In genomic region chr9:123301936-123302335, GRCh38 we compare ENCODE assay signal across 9 cellular contexts. TPM values are rescaled to one million over a fixed set of nuclear protein-coding genes. Genes with fewer than 3 reads are reported as not detected.
DNase-seq lines count a peak whose midpoint lies in the region; ATAC-seq, FAIRE-seq and TF ChIP-seq lines count a peak whose summit lies in the region.
"Not testable (repeated sequence)": the region's sequence is repeated elsewhere in the genome, so short reads cannot be mapped to it uniquely, and the experiment has no call there.
"Had no signal": no experiment of that assay in that cellular context is flagged by ENCODE, and none has a peak within 500 bp of the region (broad histone marks: within the 10 kb centered on the region; RNA-seq: fewer than 3 reads in every experiment).

No MANE protein-coding gene starts in this region.

- not testable (repeated sequence) for H3K9ac ChIP-seq in K562 (ENCODE audit: insufficient read depth in 1 of 2, low read depth in 2 of 2, low read length in 2 of 2)

- not testable (repeated sequence) for H3K36me3 Mint-ChIP-seq in CD8-positive, alpha-beta T cell; activated CD8-positive, alpha-beta T cell treated with anti-CD3 and anti-CD28 coated beads, Interleukin-2, amount 10 ng/mL, durations not matched to agents 7 days and 5 days (ENCODE audit: low read depth); immature natural killer cell; naive thymus-derived CD8-positive, alpha-beta T cell

- H4K20me1 ChIP-seq in K562 (replicated peaks; ENCODE audit: control insufficient read depth, insufficient read depth, low read length), result not testable (repeated sequence)

- TF ChIP-seq CTCF in CD8-positive, alpha-beta T cell (IDR thresholded peaks at IDR 0.05); K562 (IDR thresholded peaks at IDR 0.05 in 2 of 3, conservative IDR thresholded peaks at IDR 0.05 in 1 of 3; ENCODE audit: insufficient read depth in 2 of 3, low read depth in 1 of 3, low read length in 3 of 3): not testable (repeated sequence)

- not testable (repeated sequence) for H3K27me3 ChIP-seq in CD8-positive, alpha-beta T cell (ENCODE audit: insufficient read depth, low read length); K562 (ENCODE audit: control insufficient read depth in 2 of 2, insufficient read depth in 2 of 2, low read length in 2 of 2)

- TF ChIP-seq EP300 in K562 (IDR thresholded peaks at IDR 0.05; ENCODE audit: low read length), result not testable (repeated sequence)

- DNase-seq in CD8-positive, alpha-beta T cell; activated CD8-positive, alpha-beta T cell treated with anti-CD3 and anti-CD28 coated beads, Interleukin-2, amount 10 ng/mL, durations not matched to agents 7 days and 5 days; K562 (ENCODE audit: extremely low read depth in 1 of 4, low spot score in 3 of 4); immature natural killer cell; naive thymus-derived CD8-positive, alpha-beta T cell: not testable (repeated sequence)

- H3K4me3 ChIP-seq in CD8-positive, alpha-beta T cell (ENCODE audit: low read depth, low read length); K562: not testable (repeated sequence)

- H3K9me3 Mint-ChIP-seq in CD8-positive, alpha-beta T cell; activated CD8-positive, alpha-beta T cell treated with anti-CD3 and anti-CD28 coated beads, Interleukin-2, amount 10 ng/mL, durations not matched to agents 7 days and 5 days (ENCODE audit: insufficient read depth); immature natural killer cell; naive thymus-derived CD8-positive, alpha-beta T cell: not testable (repeated sequence)

- H3K4me3 Mint-ChIP-seq in CD8-positive, alpha-beta T cell; activated CD8-positive, alpha-beta T cell treated with anti-CD3 and anti-CD28 coated beads, Interleukin-2, amount 10 ng/mL, durations not matched to agents 7 days and 5 days: not testable (repeated sequence)
- H3K4me3 Mint-ChIP-seq in immature natural killer cell, result peak overlapping the region; percentile 12 to 73 (median 58)
- H3K4me3 Mint-ChIP-seq in naive thymus-derived CD8-positive, alpha-beta T cell, result peak overlapping the region in 6 of 10 donors; percentile 17 to 79 (median 64)

- peaks cover 38% of the 10 kb centered on the region for H3K4me1 ChIP-seq in CD8-positive, alpha-beta T cell (ENCODE audit: insufficient read depth, low read length)
- peaks cover 71 to 81% of the 10 kb centered on the region in 2 experiments for H3K4me1 ChIP-seq in K562 (replicated peaks in 1 of 2; ENCODE audit: control insufficient read depth in 2 of 2, insufficient read depth in 2 of 2, low read length in 2 of 2)

- ATAC-seq in CD8-positive, alpha-beta T cell; activated CD8-positive, alpha-beta T cell treated with anti-CD3 and anti-CD28 coated beads, Interleukin-2, amount 10 ng/mL, durations not matched to agents 7 days and 5 days; K562; naive thymus-derived CD8-positive, alpha-beta T cell: not testable (repeated sequence)

- not testable (repeated sequence) for TF ChIP-seq RAD21 in K562 (CRISPR knock-in tag; conservative IDR thresholded peaks at IDR 0.05 in 1 of 2, IDR thresholded peaks at IDR 0.05 in 1 of 2)

- not testable (repeated sequence) for TF ChIP-seq POLR2A in K562 (conservative IDR thresholded peaks at IDR 0.05)

- not testable (repeated sequence) for FAIRE-seq in K562 (lab: Jason Lieb, UNC)

- intact Hi-C loops in CD8-positive, alpha-beta T cell (cut with DNase I, micrococcal nuclease); K562 (cut with micrococcal nuclease): not testable (repeated sequence)

- not testable (repeated sequence) for H3K9me1 ChIP-seq in K562 (ENCODE audit: control insufficient read depth, insufficient read depth, low read length)

- in situ Hi-C loops in K562 (cut with MboI), result not testable (repeated sequence)

- H3K4me1 Mint-ChIP-seq in CD8-positive, alpha-beta T cell (ENCODE audit: low read depth), result peaks cover 42% of the 10 kb centered on the region
- peaks cover 34% of the 10 kb centered on the region for H3K4me1 Mint-ChIP-seq in activated CD8-positive, alpha-beta T cell treated with anti-CD3 and anti-CD28 coated beads, Interleukin-2, amount 10 ng/mL, durations not matched to agents 7 days and 5 days (ENCODE audit: low read depth)
- peaks cover 48 to 53% of the 10 kb centered on the region in 2 donors for H3K4me1 Mint-ChIP-seq in immature natural killer cell
- peaks cover 19 to 53% (median 46%) of the 10 kb centered on the region in 4 donors for H3K4me1 Mint-ChIP-seq in naive thymus-derived CD8-positive, alpha-beta T cell

- WGBS in K562 (ENCODE audit: insufficient coverage, low coverage, missing lambda C conversion rate), result 70% methylated on average over 13 of the region's 13 CpGs

- POLR2A ChIA-PET in CD8-positive, alpha-beta T cell (lab: Charles Lee); activated CD8-positive, alpha-beta T cell treated with anti-CD3 and anti-CD28 coated beads, Interleukin-2, amount 10 ng/mL, durations not matched to agents 7 days and 5 days (lab: Charles Lee); naive thymus-derived CD8-positive, alpha-beta T cell (lab: Charles Lee): not testable (repeated sequence)
- POLR2A ChIA-PET in K562 (lab: Yijun Ruan, JAX), result interaction anchor here (0.5 to 1.3 kb wide), 3 partner anchors 11 to 80 kb away, joined by 3 read pairs; no protein-coding TSS in a partner anchor

- not testable (repeated sequence) for H3K27me3 Mint-ChIP-seq in CD8-positive, alpha-beta T cell (ENCODE audit: low read depth); activated CD8-positive, alpha-beta T cell treated with anti-CD3 and anti-CD28 coated beads, Interleukin-2, amount 10 ng/mL, durations not matched to agents 7 days and 5 days (ENCODE audit: low read depth); immature natural killer cell (ENCODE audit: low read depth in 3 of 3); naive thymus-derived CD8-positive, alpha-beta T cell

- not testable (repeated sequence) for H3K27ac ChIP-seq in CD8-positive, alpha-beta T cell (ENCODE audit: low read depth, low read length)
- H3K27ac ChIP-seq in KOPT-K1 (ENCODE audit: low read depth, low read length, poor library complexity, severe bottlenecking) (peak overlapping the region; percentile 79), K562 (ENCODE audit: extremely low read depth, low read depth, low read length) (peak overlapping the region; percentile 78)

- H3K27ac Mint-ChIP-seq in CD8-positive, alpha-beta T cell, result peak overlapping the region; percentile 78
- H3K27ac Mint-ChIP-seq in activated CD8-positive, alpha-beta T cell treated with anti-CD3 and anti-CD28 coated beads, Interleukin-2, amount 10 ng/mL, durations not matched to agents 7 days and 5 days, result peak overlapping the region; percentile 48
- H3K27ac Mint-ChIP-seq in immature natural killer cell, result peak overlapping the region in 1 of 6 donors; percentile 32
- H3K27ac Mint-ChIP-seq in naive thymus-derived CD8-positive, alpha-beta T cell, result peak overlapping the region in 6 of 10 donors; percentile 22 to 91 (median 82)

- peak overlapping the region; percentile 84; the same call in 1 of the 2 replicates for H2AFZ ChIP-seq in K562 (ENCODE audit: low read depth, low read length)

- H3K36me3 ChIP-seq in CD8-positive, alpha-beta T cell (ENCODE audit: insufficient read depth, low read length); KOPT-K1 (ENCODE audit: insufficient read depth, low read length); K562 (ENCODE audit: control insufficient read depth, insufficient read depth, low read length): not testable (repeated sequence)

- peak overlapping the region; percentile 58 for H3K4me2 ChIP-seq in K562 (ENCODE audit: insufficient read depth, low read length)

- not testable (repeated sequence) for H3K79me2 ChIP-seq in K562 (ENCODE audit: control insufficient read depth, insufficient read depth, low read length)

- not testable (repeated sequence) for BruUV-seq in K562 (replicated peaks; lab: Mats Ljungman, UMichigan)

- CTCF ChIA-PET in CD8-positive, alpha-beta T cell (lab: Charles Lee), result interaction anchor here (1.1 to 1.3 kb wide), 2 partner anchors 32 to 48 kb away, joined by 3 read pairs; no protein-coding TSS in a partner anchor
- CTCF ChIA-PET in activated CD8-positive, alpha-beta T cell treated with anti-CD3 and anti-CD28 coated beads, Interleukin-2, amount 10 ng/mL, durations not matched to agents 7 days and 5 days (lab: Charles Lee); K562 (lab: Yijun Ruan, JAX; ENCODE audit: low intra/inter-chr PET ratio): not testable (repeated sequence)

- H3K9me3 ChIP-seq in CD8-positive, alpha-beta T cell (ENCODE audit: low read length); KOPT-K1 (ENCODE audit: insufficient read depth, low read length, poor library complexity, severe bottlenecking); K562 (replicated peaks; ENCODE audit: control insufficient read depth, insufficient read depth, low read depth, low read length): not testable (repeated sequence)

RNA-seq across cellular contexts. Expression of gene STRBP, which starts 33.5 kb away (rescaled TPM):
- 10 to 100 TPM; 10.2 to 12.6 TPM for total RNA-seq in CD8-positive, alpha-beta T cell
- 10 to 100 TPM; 26.1 to 26.5 TPM for total RNA-seq in activated CD8-positive, alpha-beta T cell treated with anti-CD3 and anti-CD28 coated beads, Interleukin-2, amount 10 ng/mL, durations not matched to agents 7 days and 5 days
- total RNA-seq in K562 (2011; cell fraction: chromatin; rRNA removed; ENCODE audit: low replicate concordance), result 46.0 and 136 TPM in 2 replicates
- total RNA-seq in K562 (2011; cell fraction: nucleolus; rRNA removed), result 19.3 and 35.9 TPM in 2 replicates
- 54.3 and 86.7 TPM in 2 replicates for total RNA-seq in K562 (2011; cell fraction: nucleoplasm; rRNA removed)
- total RNA-seq in K562 (2014; rRNA removed) (53.8 and 55.9 TPM in 2 replicates), K562 (2014; rRNA removed; fragmentation: Illumina TruSeq; extraction: Trizol) (84.0 and 87.4 TPM in 2 replicates), K562 (2015; rRNA removed; fragmentation: Illumina TruSeq; extraction: Trizol) (67.9 and 75.3 TPM in 2 replicates), K562 (2021) (66.5 and 73.5 TPM in 2 replicates)
- polyA plus RNA-seq in K562 (2011; rRNA removed) (54.7 and 72.2 TPM in 2 replicates), K562 (2014; fragmentation: Illumina TruSeq; extraction: Trizol) (56.1 and 70.2 TPM in 2 replicates), K562 (2014; fragmentation: Nextera tagmentation; extraction: Ambion mirVana) (10 to 100 TPM; 27.7 to 27.8 TPM), K562 (2014; rRNA removed) (52.1 and 56.0 TPM in 2 replicates), immature natural killer cell (10 to 100 TPM in 2 of 3 donors, 1 to 10 TPM in 1; 9.0 to 15.8 (median 10.4) TPM)
- polyA plus RNA-seq in K562 (2011; cell fraction: cytosol; rRNA removed), result 13.6 and 21.7 TPM in 2 replicates
- 71.8 and 82.8 TPM in 2 replicates for polyA plus RNA-seq in K562 (2011; cell fraction: nucleus; rRNA removed)
- 64.9 and 101 TPM in 2 replicates for polyA plus RNA-seq in K562 (2012)
- polyA minus RNA-seq in K562 (2011; rRNA and poly(A)+ RNA removed), result 77.1 and 87.7 TPM in 2 replicates
- polyA minus RNA-seq in K562 (2011; cell fraction: cytosol; rRNA and poly(A)+ RNA removed), result 22.9 and 56.2 TPM in 2 replicates
- polyA minus RNA-seq in K562 (2011; cell fraction: nucleus; rRNA and poly(A)+ RNA removed), result 30.8 and 58.6 TPM in 2 replicates
- total RNA-seq in naive thymus-derived CD8-positive, alpha-beta T cell, result 10 to 100 TPM; 29.9 to 35.0 TPM
- 10 to 100 TPM; 18.2 to 28.7 (median 19.9) TPM for polyA plus RNA-seq in naive thymus-derived CD8-positive, alpha-beta T cell

RNA-seq across cellular contexts. Expression of gene CRB2, which starts 54.1 kb away (rescaled TPM):
- total RNA-seq in CD8-positive, alpha-beta T cell, result not detected
- total RNA-seq in activated CD8-positive, alpha-beta T cell treated with anti-CD3 and anti-CD28 coated beads, Interleukin-2, amount 10 ng/mL, durations not matched to agents 7 days and 5 days, result not detected
- 0.67 and 3.0 TPM in 2 replicates for total RNA-seq in K562 (2011; cell fraction: chromatin; rRNA removed; ENCODE audit: low replicate concordance)
- 2.5 and 3.2 TPM in 2 replicates for total RNA-seq in K562 (2011; cell fraction: nucleolus; rRNA removed)
- 0.76 and 0.88 TPM in 2 replicates for total RNA-seq in K562 (2011; cell fraction: nucleoplasm; rRNA removed)
- 0.53 and 0.64 TPM in 2 replicates for total RNA-seq in K562 (2014; rRNA removed)
- 0.13 and 0.18 TPM in 2 replicates for total RNA-seq in K562 (2014; rRNA removed; fragmentation: Illumina TruSeq; extraction: Trizol)
- total RNA-seq in K562 (2015; rRNA removed; fragmentation: Illumina TruSeq; extraction: Trizol), result 0.25 and 0.38 TPM in 2 replicates
- total RNA-seq in K562 (2021), result 1.2 and 1.3 TPM in 2 replicates
- polyA plus RNA-seq in K562 (2011; rRNA removed), result 0.18 and 0.28 TPM in 2 replicates
- polyA plus RNA-seq in K562 (2011; cell fraction: cytosol; rRNA removed), result 0.19 and 0.67 TPM in 2 replicates
- polyA plus RNA-seq in K562 (2011; cell fraction: nucleus; rRNA removed), result 1.3 and 2.9 TPM in 2 replicates
- 0.25 and 0.68 TPM in 2 replicates for polyA plus RNA-seq in K562 (2012)
- polyA plus RNA-seq in K562 (2014; fragmentation: Illumina TruSeq; extraction: Trizol), result 0.13 and 0.29 TPM in 2 replicates
- polyA plus RNA-seq in K562 (2014; fragmentation: Nextera tagmentation; extraction: Ambion mirVana), result not detected
- polyA plus RNA-seq in K562 (2014; rRNA removed), result 0.43 and 0.44 TPM in 2 replicates
- polyA minus RNA-seq in K562 (2011; rRNA and poly(A)+ RNA removed), result 0.24 and 0.91 TPM in 2 replicates
- 1.3 and 2.3 TPM in 2 replicates for polyA minus RNA-seq in K562 (2011; cell fraction: cytosol; rRNA and poly(A)+ RNA removed)
- polyA minus RNA-seq in K562 (2011; cell fraction: nucleus; rRNA and poly(A)+ RNA removed), result 1.1 and 1.2 TPM in 2 replicates
- under 1 TPM in 1 of 3 donors, not detected in 2; 0.04 TPM for polyA plus RNA-seq in immature natural killer cell
- under 1 TPM; 0.18 to 0.25 TPM for total RNA-seq in naive thymus-derived CD8-positive, alpha-beta T cell
- polyA plus RNA-seq in naive thymus-derived CD8-positive, alpha-beta T cell, result under 1 TPM in 1 of 3 donors, not detected in 2; 0.08 TPM
- total RNA-seq: CD4-positive, alpha-beta memory T cell; GM23248 had no signal
- polyA plus RNA-seq: CD14-positive monocyte; CD4-positive, alpha-beta memory T cell; GM23248 had no signal
